ENCODE assay signal across 8 cellular contexts in genomic region chr6:28880894-28881780, GRCh38. TPM values are rescaled to one million over a fixed set of nuclear protein-coding genes. Genes with fewer than 3 reads are reported as not detected.
A peak's percentile ranks its signal among the peaks of the same experiment; 100 is the strongest.
DNase-seq lines count a peak whose midpoint lies in the region; ATAC-seq and TF ChIP-seq lines count a peak whose summit lies in the region.

No MANE protein-coding gene starts in this region.

- peak overlapping the region; percentile 87 for H3K4me2 ChIP-seq in fibroblast of lung (ENCODE audit: extremely low read depth, insufficient read depth, low read length)

- DNase-seq in AG20443 (ENCODE audit: low spot score) (peak; percentile 64), HAP-1 (ENCODE audit: low spot score in 2 of 2) (peak; percentile 57 to 87), NOMO-1 treated with dmso at 0.1 percent for 144 hours (lab: John Stamatoyannopoulos, UW; ENCODE audit: unreplicated experiment) (peak; percentile 65), fibroblast of lung (ENCODE audit: low read depth in 2 of 2) (peak; percentile 59 to 80), myocyte (ENCODE audit: low read depth) (peak; percentile 81)
- DNase-seq in activated T-cell treated with anti-CD3 and anti-CD28 coated beads, Interleukin-2, amount 50 U/mL, for 24 hours = peak; percentile 83

- H3K36me3 Mint-ChIP-seq in activated T-cell treated with anti-CD3 and anti-CD28 coated beads, Interleukin-2, amount 50 U/mL, for 24 hours (ENCODE audit: low read depth) = no peaks in the 10 kb centered on the region
- peaks cover 11% of the 10 kb centered on the region for H3K36me3 Mint-ChIP-seq in stimulated activated naive CD8-positive, alpha-beta T cell treated with anti-CD3 and anti-CD28 coated beads, Interleukin-15, Interleukin-2, amounts not matched to agents 100 ng/mL and 50 ng/mL, for 24 hours (ENCODE audit: low read depth)

- no peaks in the 10 kb centered on the region for H3K79me2 ChIP-seq in fibroblast of lung (ENCODE audit: control insufficient read depth, insufficient read depth, low read length)

- peaks cover 9% of the 10 kb centered on the region for H3K9me3 Mint-ChIP-seq in activated T-cell treated with anti-CD3 and anti-CD28 coated beads, Interleukin-2, amount 50 U/mL, for 24 hours
- peaks cover 4% of the 10 kb centered on the region for H3K9me3 Mint-ChIP-seq in stimulated activated naive CD8-positive, alpha-beta T cell treated with anti-CD3 and anti-CD28 coated beads, Interleukin-15, Interleukin-2, amounts not matched to agents 100 ng/mL and 50 ng/mL, for 24 hours

- peaks cover 38% of the 10 kb centered on the region for H3K4me1 Mint-ChIP-seq in activated T-cell treated with anti-CD3 and anti-CD28 coated beads, Interleukin-2, amount 50 U/mL, for 24 hours (ENCODE audit: low read depth)
- H3K4me1 Mint-ChIP-seq in stimulated activated naive CD8-positive, alpha-beta T cell treated with anti-CD3 and anti-CD28 coated beads, Interleukin-15, Interleukin-2, amounts not matched to agents 100 ng/mL and 50 ng/mL, for 24 hours (ENCODE audit: low read depth) = peaks cover 45% of the 10 kb centered on the region

- H3K27me3 Mint-ChIP-seq in activated T-cell treated with anti-CD3 and anti-CD28 coated beads, Interleukin-2, amount 50 U/mL, for 24 hours = peaks cover 7% of the 10 kb centered on the region
- H3K27me3 Mint-ChIP-seq in stimulated activated naive CD8-positive, alpha-beta T cell treated with anti-CD3 and anti-CD28 coated beads, Interleukin-15, Interleukin-2, amounts not matched to agents 100 ng/mL and 50 ng/mL, for 24 hours = peaks cover 27% of the 10 kb centered on the region

- no peak overlapping the region for H3K9ac ChIP-seq in fibroblast of lung (ENCODE audit: insufficient read depth, low read length)

- in situ Hi-C loops in HAP-1 (cut with MboI; ENCODE audit: low sequenced_read_pairs) = no loop called here

- H3K27ac Mint-ChIP-seq in activated T-cell treated with anti-CD3 and anti-CD28 coated beads, Interleukin-2, amount 50 U/mL, for 24 hours = peak overlapping the region; percentile 89
- peak overlapping the region; percentile 90 for H3K27ac Mint-ChIP-seq in stimulated activated naive CD8-positive, alpha-beta T cell treated with anti-CD3 and anti-CD28 coated beads, Interleukin-15, Interleukin-2, amounts not matched to agents 100 ng/mL and 50 ng/mL, for 24 hours

- H3K4me1 ChIP-seq in HAP-1 = peaks cover 4% of the 10 kb centered on the region; the same call in 1 of the 2 replicates
- H3K4me1 ChIP-seq in fibroblast of lung (ENCODE audit: control insufficient read depth, extremely low read depth, insufficient read depth, low read length) = no peaks in the 10 kb centered on the region

- H3K4me3 ChIP-seq in HAP-1 (peak overlapping the region; percentile 34), fibroblast of lung (replicated peaks in 1 of 4; ENCODE audit: control extremely low read depth in 1 of 4, insufficient read depth in 1 of 4, low read depth in 3 of 4, low read length in 4 of 4) (peak overlapping the region; percentile 80 to 100 (median 92))

- no peak for TF ChIP-seq CTCF in fibroblast of lung (conservative IDR thresholded peaks at IDR 0.05 in 1 of 2, IDR thresholded peaks at IDR 0.05 in 1 of 2; ENCODE audit: low read depth in 1 of 2, low read length in 2 of 2)

- peak overlapping the region; percentile 99 for H2AFZ ChIP-seq in fibroblast of lung (ENCODE audit: low read length)

- no peak overlapping the region for H3K27ac ChIP-seq in fibroblast of lung (ENCODE audit: insufficient read depth, low read length)

- H3K4me3 Mint-ChIP-seq in activated T-cell treated with anti-CD3 and anti-CD28 coated beads, Interleukin-2, amount 50 U/mL, for 24 hours = peak overlapping the region; percentile 68
- H3K4me3 Mint-ChIP-seq in stimulated activated naive CD8-positive, alpha-beta T cell treated with anti-CD3 and anti-CD28 coated beads, Interleukin-15, Interleukin-2, amounts not matched to agents 100 ng/mL and 50 ng/mL, for 24 hours = peak overlapping the region; percentile 88

- H4K20me1 ChIP-seq in fibroblast of lung (ENCODE audit: control insufficient read depth, extremely low read depth, insufficient read depth, low read length) = no peaks in the 10 kb centered on the region

- no peak for ATAC-seq in HG03135 (IDR thresholded peaks at IDR 0.05; ENCODE audit: unreplicated experiment)

- H3K36me3 ChIP-seq in HAP-1 (replicated peaks) = no peaks in the 10 kb centered on the region
- H3K36me3 ChIP-seq in fibroblast of lung (ENCODE audit: control insufficient read depth, insufficient read depth, low read length) = no peaks in the 10 kb centered on the region

- H3K9me3 ChIP-seq in HAP-1 (0 out of 2 replicates have a peak, but pooled peaks cover 2% of the 10 kb centered on the region), fibroblast of lung (ENCODE audit: control insufficient read depth, insufficient read depth, low read depth, low read length) (no peaks in the 10 kb centered on the region)

- 0 out of 2 replicates have a peak, but pooled peaks cover 5% of the 10 kb centered on the region for H3K27me3 ChIP-seq in HAP-1 (ENCODE audit: low read depth)
- H3K27me3 ChIP-seq in fibroblast of lung (ENCODE audit: control insufficient read depth, insufficient read depth, low read length) = no peaks in the 10 kb centered on the region

RNA-seq across cellular contexts. Expression of gene TRIM27, which starts 42.6 kb away (rescaled TPM):
- total RNA-seq in fibroblast of lung (43.7 and 43.8 TPM in 2 replicates), myocyte (65.7 and 67.2 TPM in 2 replicates)
- 42.1 and 42.7 TPM in 2 replicates for polyA plus RNA-seq in fibroblast of lung
- 28.5 and 33.6 TPM in 2 replicates for polyA plus RNA-seq in fibroblast of lung (2012)
- 17.3 and 28.3 TPM in 2 replicates for polyA minus RNA-seq in fibroblast of lung (ENCODE audit: low replicate concordance)
- polyA plus RNA-seq in myocyte (2012) = 40.8 TPM
